ENCODE assay signal across 1 cellular context in genomic region chr3:50350527-50351317, GRCh38.
TF ChIP-seq lines count a peak whose summit lies in the region.

Gene CYB561D2 (plus strand): TSS chr3:50350862. CDS start chr3:50351434, 572 bp downstream.
Gene NPRL2 (minus strand): TSS chr3:50350775. CDS start chr3:50350652, 123 bp downstream.

TF ChIP-seq in liver, 16 proteins besides CTCF, POLR2A, EP300 and RAD21 (continued from another document):
- TF ChIP-seq REST (IDR thresholded peaks at IDR 0.05) (peak; percentile 42), NR2F2 (IDR thresholded peaks at IDR 0.05) (no peak), HNF4A (conservative IDR thresholded peaks at IDR 0.05) (no peak), GABPA (IDR thresholded peaks at IDR 0.05 in 1 of 2, conservative IDR thresholded peaks at IDR 0.05 in 1 of 2) (peak in 1 of 2 donors; percentile 93), HNF4G (IDR thresholded peaks at IDR 0.05) (no peak), RXRA (IDR thresholded peaks at IDR 0.05) (no peak), ATF3 (IDR thresholded peaks at IDR 0.05) (no peak)
